Comparison of ENCODE assay signal across 17 cellular contexts in the genomic region with DNA sequence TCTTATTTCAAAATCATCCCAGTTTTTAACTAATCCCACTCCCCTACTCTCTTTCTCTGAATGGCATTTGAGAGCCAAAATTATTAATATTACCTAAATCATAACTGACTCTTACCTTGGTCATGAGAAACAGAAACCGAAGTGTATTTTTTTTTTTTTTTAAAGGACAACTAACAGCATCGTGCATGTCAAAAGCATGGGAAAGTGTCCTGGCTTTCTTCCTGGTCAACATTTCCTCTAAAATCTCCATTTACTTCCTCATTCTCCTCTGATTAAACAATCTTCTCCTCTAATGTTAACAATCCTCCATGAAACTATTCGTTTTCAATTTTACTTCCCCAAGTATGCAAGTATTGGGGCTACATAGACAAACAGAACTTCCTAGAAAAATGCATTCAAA. TPM values are rescaled to one million over a fixed set of nuclear protein-coding genes. Genes with fewer than 3 reads are reported as not detected.
A peak's percentile ranks its signal among the peaks of the same experiment; 100 is the strongest.
DNase-seq lines count a peak whose midpoint lies in the region; ATAC-seq, FAIRE-seq and TF ChIP-seq lines count a peak whose summit lies in the region.
"Had no signal": no experiment of that assay in that cellular context is flagged by ENCODE, and none has a peak within 500 bp of the region (broad histone marks: within the 10 kb centered on the region; RNA-seq: fewer than 3 reads in every experiment).

No MANE protein-coding gene starts in this region.

- H3K4me1 ChIP-seq in body of pancreas (peaks cover 19% of the 10 kb centered on the region), uterus (no peaks in the 10 kb centered on the region), HepG2 (ENCODE audit: insufficient read depth, low read length) (peaks cover 19% of the 10 kb centered on the region)
- H3K4me1 ChIP-seq: BE2C had no signal

- H3K27ac ChIP-seq in body of pancreas (peak overlapping the region in 3 of 4 donors; percentile 88 to 92 (median 90)), uterus (peak overlapping the region in 1 of 2 donors; percentile 16), HepG2 (ENCODE audit: extremely low read length, insufficient read depth, low read length) (no peak overlapping the region)

- H3K4me3 ChIP-seq in body of pancreas (no peak overlapping the region), uterus (no peak overlapping the region), HepG2 (replicated peaks in 1 of 3; ENCODE audit: insufficient read depth in 1 of 3, low read depth in 2 of 3, low read length in 3 of 3) (no peak overlapping the region)

- no peaks in the 10 kb centered on the region for H3K27me3 ChIP-seq in body of pancreas
- H3K27me3 ChIP-seq in uterus = no peaks in the 10 kb centered on the region
- H3K27me3 ChIP-seq in HepG2 (ENCODE audit: control insufficient read depth in 1 of 2, insufficient read depth in 2 of 2, low read length in 2 of 2) = no peaks in the 10 kb centered on the region; a peak in 1 of 5 replicates
- H3K27me3 ChIP-seq: BE2C had no signal

- H3K36me3 ChIP-seq in body of pancreas (replicated peaks in 1 of 2; ENCODE audit: insufficient read depth in 1 of 2, low read depth in 2 of 2) (no peaks in the 10 kb centered on the region), uterus (no peaks in the 10 kb centered on the region), HepG2 (replicated peaks in 1 of 2; ENCODE audit: control insufficient read depth in 1 of 2, insufficient read depth in 2 of 2, low read length in 2 of 2) (no peaks in the 10 kb centered on the region)
- H3K36me3 ChIP-seq: BE2C had no signal

- no peaks in the 10 kb centered on the region for H3K9me3 ChIP-seq in body of pancreas
- no peaks in the 10 kb centered on the region for H3K9me3 ChIP-seq in uterus
- no peaks in the 10 kb centered on the region for H3K9me3 ChIP-seq in HepG2 (ENCODE audit: low read length)
- H3K9me3 ChIP-seq: BE2C had no signal

- no peak for TF ChIP-seq POLR2A in body of pancreas (IDR thresholded peaks at IDR 0.05)
- TF ChIP-seq POLR2A in uterus (IDR thresholded peaks at IDR 0.05) = no peak
- no peak for TF ChIP-seq POLR2A in HepG2 (IDR thresholded peaks at IDR 0.05; ENCODE audit: insufficient read depth in 1 of 2, low read depth in 2 of 2, low read length in 2 of 2)

- CTCF ChIA-PET in HepG2 (lab: Yijun Ruan, JAX; ENCODE audit: low intra/inter-chr PET ratio, low total read pairs) = no interaction called here

- H3K27ac Mint-ChIP-seq in CD14-positive monocyte (peak overlapping the region; percentile 38 to 86 (median 73)), HFFc6 (peak overlapping the region; percentile 71), mesothelial cell of epicardium (peak overlapping the region; percentile 91)

- POLR2A ChIA-PET in HepG2 (lab: Yijun Ruan, JAX) = no interaction called here

- H3K4me3 Mint-ChIP-seq in CD14-positive monocyte (peak overlapping the region in 1 of 2 donors; percentile 35), HFFc6 (peak overlapping the region; percentile 87), mesothelial cell of epicardium (no peak overlapping the region)

- TF ChIP-seq CTCF in CD14-positive monocyte (IDR thresholded peaks at IDR 0.05) (no peak), HFFc6 (IDR thresholded peaks at IDR 0.05) (no peak), body of pancreas (IDR thresholded peaks at IDR 0.05) (no peak), mesothelial cell of epicardium (IDR thresholded peaks at IDR 0.05; ENCODE audit: unreplicated experiment) (no peak), uterus (IDR thresholded peaks at IDR 0.05) (no peak), HepG2 (CRISPR knock-in tag; IDR thresholded peaks at IDR 0.05) (no peak)

- H3K79me2 ChIP-seq in HepG2 (ENCODE audit: insufficient read depth, low read length) = peaks cover 4% of the 10 kb centered on the region

- BruUV-seq in HepG2 (replicated peaks; lab: Mats Ljungman, UMichigan) = no TSS peak

- H3K9ac ChIP-seq in HepG2 (ENCODE audit: insufficient read depth, low read depth, low read length) = no peak overlapping the region

- intact Hi-C loops in CD14-positive monocyte (cut with micrococcal nuclease) (loop anchor here in 1 of 2 donors (10.0 kb wide), 1 partner anchor 109 kb away; no protein-coding TSS in a partner anchor), body of pancreas (cut with DNase I) (no loop called here), uterus (cut with DNase I; ENCODE audit: low total_unique reads) (no loop called here), HepG2 (cut with micrococcal nuclease; ENCODE audit: unreplicated experiment) (no loop called here)

- TF ChIP-seq RAD21 in HepG2 (CRISPR knock-in tag; IDR thresholded peaks at IDR 0.05) = no peak

- FAIRE-seq in HepG2 (lab: Jason Lieb, UNC) = no peak
- FAIRE-seq: H54, urothelium cell line had no signal

- no peak overlapping the region for H3K4me2 ChIP-seq in HepG2 (ENCODE audit: low read depth, low read length)

- no peaks in the 10 kb centered on the region for H4K20me1 ChIP-seq in HepG2 (ENCODE audit: insufficient read depth, low read length)

- peaks cover 0 to 9% of the 10 kb centered on the region in 2 donors for H3K36me3 Mint-ChIP-seq in CD14-positive monocyte
- H3K36me3 Mint-ChIP-seq in HFFc6 (ENCODE audit: low read depth) = no peaks in the 10 kb centered on the region
- peaks cover 9% of the 10 kb centered on the region for H3K36me3 Mint-ChIP-seq in mesothelial cell of epicardium

- in situ Hi-C loops in HepG2 (cut with HindIII; ENCODE audit: extremely low pct_ligation_motif_present, low pct_unique_long_range_greater_than_20kb) = no loop called here

- H3K4me1 Mint-ChIP-seq in CD14-positive monocyte = peaks cover 26% of the 10 kb centered on the region
- peaks cover 41% of the 10 kb centered on the region for H3K4me1 Mint-ChIP-seq in HFFc6 (ENCODE audit: low read depth)
- peaks cover 35% of the 10 kb centered on the region for H3K4me1 Mint-ChIP-seq in mesothelial cell of epicardium

- no peak for TF ChIP-seq EP300 in HepG2 (IDR thresholded peaks at IDR 0.05; ENCODE audit: low read depth in 2 of 2, low read length in 2 of 2)
- TF ChIP-seq EP300 in HepG2 (CRISPR knock-in tag; IDR thresholded peaks at IDR 0.05; ENCODE audit: borderline replicate concordance) = no peak

- DNase-seq in CD14-positive monocyte (ENCODE audit: low spot score) (no peak), HFFc6 (no peak), body of pancreas (peak in 1 of 4 donors; percentile 19), mesothelial cell of epicardium (ENCODE audit: low spot score in 2 of 2, unreplicated experiment in 2 of 2) (no peak), NCI-H1694 treated with DMSO at 0.1 percent for 48 hours (lab: John Stamatoyannopoulos, UW) (no peak), uterus (no peak), HepG2 (ENCODE audit: low spot score) (no peak)
- DNase-seq: activated naive CD4-positive, alpha-beta T cell treated with Interleukin-2 at 50 U/mL for 16 hours; BE2C; central memory CD4-positive, alpha-beta T cell; mammary epithelial cell; NCI-H1105; NCI-H69; Right ventricle myocardium superior had no signal

- H3K9me3 Mint-ChIP-seq in CD14-positive monocyte = peaks cover 0 to 3% (median 0%) of the 10 kb centered on the region in 7 donors
- no peaks in the 10 kb centered on the region for H3K9me3 Mint-ChIP-seq in HFFc6
- H3K9me3 Mint-ChIP-seq in mesothelial cell of epicardium = no peaks in the 10 kb centered on the region

- H3K27me3 Mint-ChIP-seq in CD14-positive monocyte (ENCODE audit: low read depth in 3 of 3) = no peaks in the 10 kb centered on the region
- H3K27me3 Mint-ChIP-seq in HFFc6 (ENCODE audit: insufficient read depth) = no peaks in the 10 kb centered on the region
- H3K27me3 Mint-ChIP-seq in mesothelial cell of epicardium (ENCODE audit: low read depth) = no peaks in the 10 kb centered on the region

- no peak overlapping the region for H2AFZ ChIP-seq in HepG2 (ENCODE audit: low read length)

- WGBS in body of pancreas, 2 donors = 7 to 12% methylated on average over 3 of the region's 3 CpGs
- WGBS in HepG2 (ENCODE audit: low lambda C conversion rate) = 81% methylated on average over 3 of the region's 3 CpGs

- peak; percentile 45 for ATAC-seq in body of pancreas
- no peak for ATAC-seq in HG03025 (IDR thresholded peaks at IDR 0.05; ENCODE audit: low FRiP score, unreplicated experiment)
- no peak for ATAC-seq in HepG2

RNA-seq across cellular contexts. Expression of a gene that starts 2.1 kb away (rescaled TPM):
- polyA plus RNA-seq in CD14-positive monocyte (1 to 10 TPM; 6.3 to 7.8 TPM), HepG2 (2011; rRNA removed) (0.87 and 0.88 TPM in 2 replicates)
- total RNA-seq in HFFc6 (2021; fragmentation: NEBNext Ultra II Directional; extraction: Animal tissue kit (Norgen Biotek cat#: 25700)) = 10 to 100 TPM; 11.3 to 15.2 (median 13.3) TPM
- total RNA-seq in body of pancreas (1 to 10 TPM; 3.6 TPM), mesothelial cell of epicardium (4.2 to 4.5 TPM (median 4.4 TPM) in 3 replicates), uterus (1 to 10 TPM; 3.5 to 7.4 (median 6.2) TPM), HepG2 (2016; rRNA removed; fragmentation: Illumina TruSeq; extraction: Trizol) (1.5 and 2.0 TPM in 2 replicates)
- total RNA-seq in HepG2 (2016; cell fraction: cytosol; rRNA removed; fragmentation: Illumina TruSeq; extraction: Trizol; ENCODE audit: low read depth) = 0.40 and 0.53 TPM in 2 replicates
- total RNA-seq in HepG2 (2016; cell fraction: insoluble cytoplasmic fraction; rRNA removed; fragmentation: Illumina TruSeq; extraction: Trizol) = 1.6 and 2.1 TPM in 2 replicates
- total RNA-seq in HepG2 (2016; cell fraction: membrane; rRNA removed; fragmentation: Illumina TruSeq; extraction: Trizol) = 1.9 TPM in 2 replicates
- 1.4 and 1.7 TPM in 2 replicates for total RNA-seq in HepG2 (2016; cell fraction: nucleus; rRNA removed; fragmentation: Illumina TruSeq; extraction: Trizol)
- 0.60 and 0.95 TPM in 2 replicates for polyA plus RNA-seq in HepG2 (2011; cell fraction: cytosol; rRNA removed)
- polyA plus RNA-seq in HepG2 (2011; cell fraction: nucleus; rRNA removed) = 0.32 and 0.54 TPM in 2 replicates
- 1.0 and 1.2 TPM in 2 replicates for polyA plus RNA-seq in HepG2 (2012)
- 0.45 and 0.62 TPM in 2 replicates for polyA plus RNA-seq in HepG2 (2016; cell fraction: cytosol; fragmentation: Illumina TruSeq; extraction: Trizol; ENCODE audit: low read depth)
- polyA plus RNA-seq in HepG2 (2016; cell fraction: insoluble cytoplasmic fraction; fragmentation: Illumina TruSeq; extraction: Trizol; ENCODE audit: low read depth) = 2.5 TPM in 2 replicates
- polyA plus RNA-seq in HepG2 (2016; cell fraction: membrane; fragmentation: Illumina TruSeq; extraction: Trizol; ENCODE audit: low read depth) = 1.7 and 2.0 TPM in 2 replicates
- 1.5 and 1.7 TPM in 2 replicates for polyA plus RNA-seq in HepG2 (2016; cell fraction: nucleus; fragmentation: Illumina TruSeq; extraction: Trizol; ENCODE audit: insufficient read depth, low read depth)
- 2.4 and 36.0 TPM in 2 replicates for polyA minus RNA-seq in HepG2 (2011; rRNA and poly(A)+ RNA removed; ENCODE audit: low replicate concordance)
- polyA minus RNA-seq in HepG2 (2011; cell fraction: cytosol; rRNA and poly(A)+ RNA removed) = 1.2 and 2.6 TPM in 2 replicates
- polyA minus RNA-seq in HepG2 (2011; cell fraction: nucleus; rRNA and poly(A)+ RNA removed) = 1.0 and 2.4 TPM in 2 replicates

RNA-seq across cellular contexts. Expression of a gene that starts 2.5 kb away (rescaled TPM):
- polyA plus RNA-seq in CD14-positive monocyte = 10 to 100 TPM; 45.4 to 49.5 TPM
- 10 to 100 TPM; 23.6 to 30.9 (median 25.9) TPM for total RNA-seq in HFFc6 (2021; fragmentation: NEBNext Ultra II Directional; extraction: Animal tissue kit (Norgen Biotek cat#: 25700))
- total RNA-seq in body of pancreas = 10 to 100 TPM; 15.8 to 41.9 TPM
- 41.4 to 45.6 TPM (median 44.5 TPM) in 3 replicates for total RNA-seq in mesothelial cell of epicardium
- total RNA-seq in uterus = 10 to 100 TPM; 11.4 to 32.3 (median 14.5) TPM
- total RNA-seq in HepG2 (2016; rRNA removed; fragmentation: Illumina TruSeq; extraction: Trizol) = 7.5 and 16.3 TPM in 2 replicates
- 1.9 and 2.0 TPM in 2 replicates for total RNA-seq in HepG2 (2016; cell fraction: cytosol; rRNA removed; fragmentation: Illumina TruSeq; extraction: Trizol; ENCODE audit: low read depth)
- total RNA-seq in HepG2 (2016; cell fraction: insoluble cytoplasmic fraction; rRNA removed; fragmentation: Illumina TruSeq; extraction: Trizol) = 7.1 and 17.4 TPM in 2 replicates
- total RNA-seq in HepG2 (2016; cell fraction: membrane; rRNA removed; fragmentation: Illumina TruSeq; extraction: Trizol) = 8.8 and 9.0 TPM in 2 replicates
- 7.7 and 8.1 TPM in 2 replicates for total RNA-seq in HepG2 (2016; cell fraction: nucleus; rRNA removed; fragmentation: Illumina TruSeq; extraction: Trizol)
- polyA plus RNA-seq in HepG2 (2011; rRNA removed) = 17.7 and 23.5 TPM in 2 replicates
- polyA plus RNA-seq in HepG2 (2011; cell fraction: cytosol; rRNA removed) = 17.5 and 21.4 TPM in 2 replicates
- 5.4 and 6.3 TPM in 2 replicates for polyA plus RNA-seq in HepG2 (2011; cell fraction: nucleus; rRNA removed)
- polyA plus RNA-seq in HepG2 (2012) = 17.4 and 19.4 TPM in 2 replicates
- 3.0 and 3.9 TPM in 2 replicates for polyA plus RNA-seq in HepG2 (2016; cell fraction: cytosol; fragmentation: Illumina TruSeq; extraction: Trizol; ENCODE audit: low read depth)
- 32.6 and 35.0 TPM in 2 replicates for polyA plus RNA-seq in HepG2 (2016; cell fraction: insoluble cytoplasmic fraction; fragmentation: Illumina TruSeq; extraction: Trizol; ENCODE audit: low read depth)
- polyA plus RNA-seq in HepG2 (2016; cell fraction: membrane; fragmentation: Illumina TruSeq; extraction: Trizol; ENCODE audit: low read depth) = 10.4 and 10.6 TPM in 2 replicates
- 11.5 and 12.1 TPM in 2 replicates for polyA plus RNA-seq in HepG2 (2016; cell fraction: nucleus; fragmentation: Illumina TruSeq; extraction: Trizol; ENCODE audit: insufficient read depth, low read depth)
- 18.1 and 31.8 TPM in 2 replicates for polyA minus RNA-seq in HepG2 (2011; rRNA and poly(A)+ RNA removed; ENCODE audit: low replicate concordance)
- polyA minus RNA-seq in HepG2 (2011; cell fraction: cytosol; rRNA and poly(A)+ RNA removed) = 10.1 and 12.8 TPM in 2 replicates
- polyA minus RNA-seq in HepG2 (2011; cell fraction: nucleus; rRNA and poly(A)+ RNA removed) = 14.5 and 17.7 TPM in 2 replicates
